1 cellular context compared by ENCODE assay signal in genomic region chr16:53775821-53776431, GRCh38.
A peak's percentile ranks its signal among the peaks of the same experiment; 100 is the strongest.
TF ChIP-seq lines count a peak whose summit lies in the region.

No MANE protein-coding gene starts in this region.

TF ChIP-seq in HepG2, 621 proteins besides CTCF, POLR2A, EP300 and RAD21 (continued from another document):
- no peak for TF ChIP-seq USF2 (IDR thresholded peaks at IDR 0.05; ENCODE audit: low read depth, low read length)
- TF ChIP-seq USF2 (CRISPR knock-in tag; IDR thresholded peaks at IDR 0.05; ENCODE audit: borderline replicate concordance) = no peak
- no peak for TF ChIP-seq MBD4 (IDR thresholded peaks at IDR 0.05; ENCODE audit: borderline replicate concordance, low read length)
- 0 out of 2 replicates have a peak, but pooled peaks have one; percentile 35 for TF ChIP-seq GFI1 (CRISPR knock-in tag; IDR thresholded peaks at IDR 0.05; ENCODE audit: borderline replicate concordance)
- TF ChIP-seq ZNF761 (CRISPR knock-in tag; conservative IDR thresholded peaks at IDR 0.05) = no peak
- no peak for TF ChIP-seq ZSCAN29 (CRISPR knock-in tag; conservative IDR thresholded peaks at IDR 0.05)
- TF ChIP-seq, protein P1, sequence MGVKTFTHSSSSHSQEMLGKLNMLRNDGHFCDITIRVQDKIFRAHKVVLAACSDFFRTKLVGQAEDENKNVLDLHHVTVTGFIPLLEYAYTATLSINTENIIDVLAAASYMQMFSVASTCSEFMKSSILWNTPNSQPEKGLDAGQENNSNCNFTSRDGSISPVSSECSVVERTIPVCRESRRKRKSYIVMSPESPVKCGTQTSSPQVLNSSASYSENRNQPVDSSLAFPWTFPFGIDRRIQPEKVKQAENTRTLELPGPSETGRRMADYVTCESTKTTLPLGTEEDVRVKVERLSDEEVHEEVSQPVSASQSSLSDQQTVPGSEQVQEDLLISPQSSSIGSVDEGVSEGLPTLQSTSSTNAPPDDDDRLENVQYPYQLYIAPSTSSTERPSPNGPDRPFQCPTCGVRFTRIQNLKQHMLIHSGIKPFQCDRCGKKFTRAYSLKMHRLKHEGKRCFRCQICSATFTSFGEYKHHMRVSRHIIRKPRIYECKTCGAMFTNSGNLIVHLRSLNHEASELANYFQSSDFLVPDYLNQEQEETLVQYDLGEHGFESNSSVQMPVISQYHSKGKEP (CRISPR knock-in tag; IDR thresholded peaks at IDR 0.05) = no peak
- no peak for TF ChIP-seq ZNF563 (CRISPR knock-in tag; IDR thresholded peaks at IDR 0.05)
- no peak for TF ChIP-seq ZNF362 (CRISPR knock-in tag; IDR thresholded peaks at IDR 0.05; ENCODE audit: borderline replicate concordance)
- no peak for TF ChIP-seq ZNF674 (CRISPR knock-in tag; IDR thresholded peaks at IDR 0.05; ENCODE audit: low read depth)
- no peak for TF ChIP-seq MXD1 (CRISPR knock-in tag; IDR thresholded peaks at IDR 0.05)
- TF ChIP-seq TCF7 (IDR thresholded peaks at IDR 0.05; ENCODE audit: low read depth) = peak; percentile 53
- no peak for TF ChIP-seq STAG1 (CRISPR knock-in tag; IDR thresholded peaks at IDR 0.05)
- TF ChIP-seq, protein P2, sequence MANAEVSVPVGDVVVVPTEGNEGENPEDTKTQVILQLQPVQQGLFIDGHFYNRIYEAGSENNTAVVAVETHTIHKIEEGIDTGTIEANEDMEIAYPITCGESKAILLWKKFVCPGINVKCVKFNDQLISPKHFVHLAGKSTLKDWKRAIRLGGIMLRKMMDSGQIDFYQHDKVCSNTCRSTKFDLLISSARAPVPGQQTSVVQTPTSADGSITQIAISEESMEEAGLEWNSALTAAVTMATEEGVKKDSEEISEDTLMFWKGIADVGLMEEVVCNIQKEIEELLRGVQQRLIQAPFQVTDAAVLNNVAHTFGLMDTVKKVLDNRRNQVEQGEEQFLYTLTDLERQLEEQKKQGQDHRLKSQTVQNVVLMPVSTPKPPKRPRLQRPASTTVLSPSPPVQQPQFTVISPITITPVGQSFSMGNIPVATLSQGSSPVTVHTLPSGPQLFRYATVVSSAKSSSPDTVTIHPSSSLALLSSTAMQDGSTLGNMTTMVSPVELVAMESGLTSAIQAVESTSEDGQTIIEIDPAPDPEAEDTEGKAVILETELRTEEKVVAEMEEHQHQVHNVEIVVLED (CRISPR knock-in tag; IDR thresholded peaks at IDR 0.05; ENCODE audit: borderline replicate concordance) = no peak
- no peak for TF ChIP-seq ZNF20 (CRISPR knock-in tag; IDR thresholded peaks at IDR 0.05)
- no peak for TF ChIP-seq ZNF704 (CRISPR knock-in tag; IDR thresholded peaks at IDR 0.05; ENCODE audit: borderline replicate concordance)
- no peak for TF ChIP-seq ZNF550 (CRISPR knock-in tag; IDR thresholded peaks at IDR 0.05; ENCODE audit: borderline replicate concordance)
- no peak for TF ChIP-seq PCBP1 (IDR thresholded peaks at IDR 0.05; ENCODE audit: borderline replicate concordance, low read depth, low read length)
- no peak for TF ChIP-seq PHF21A (CRISPR knock-in tag; IDR thresholded peaks at IDR 0.05)
- no peak for TF ChIP-seq SUZ12 (IDR thresholded peaks at IDR 0.05; ENCODE audit: low read depth, low read length)
- TF ChIP-seq, protein P3, sequence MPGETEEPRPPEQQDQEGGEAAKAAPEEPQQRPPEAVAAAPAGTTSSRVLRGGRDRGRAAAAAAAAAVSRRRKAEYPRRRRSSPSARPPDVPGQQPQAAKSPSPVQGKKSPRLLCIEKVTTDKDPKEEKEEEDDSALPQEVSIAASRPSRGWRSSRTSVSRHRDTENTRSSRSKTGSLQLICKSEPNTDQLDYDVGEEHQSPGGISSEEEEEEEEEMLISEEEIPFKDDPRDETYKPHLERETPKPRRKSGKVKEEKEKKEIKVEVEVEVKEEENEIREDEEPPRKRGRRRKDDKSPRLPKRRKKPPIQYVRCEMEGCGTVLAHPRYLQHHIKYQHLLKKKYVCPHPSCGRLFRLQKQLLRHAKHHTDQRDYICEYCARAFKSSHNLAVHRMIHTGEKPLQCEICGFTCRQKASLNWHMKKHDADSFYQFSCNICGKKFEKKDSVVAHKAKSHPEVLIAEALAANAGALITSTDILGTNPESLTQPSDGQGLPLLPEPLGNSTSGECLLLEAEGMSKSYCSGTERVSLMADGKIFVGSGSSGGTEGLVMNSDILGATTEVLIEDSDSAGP (CRISPR knock-in tag; IDR thresholded peaks at IDR 0.05; ENCODE audit: borderline replicate concordance) = no peak
- TF ChIP-seq MED1 (CRISPR knock-in tag; IDR thresholded peaks at IDR 0.05) = peak; percentile 37
- TF ChIP-seq ATM (IDR thresholded peaks at IDR 0.05; ENCODE audit: borderline replicate concordance) = no peak
- TF ChIP-seq FOXO1 (CRISPR knock-in tag; IDR thresholded peaks at IDR 0.05) = peak; percentile 54; the same call in 1 of the 2 replicates
- TF ChIP-seq ZNF232 (CRISPR knock-in tag; IDR thresholded peaks at IDR 0.05; ENCODE audit: borderline replicate concordance) = no peak
- TF ChIP-seq ATF7-NPFF (CRISPR knock-in tag; IDR thresholded peaks at IDR 0.05; ENCODE audit: low read depth) = no peak
- TF ChIP-seq DNMT1 (CRISPR knock-in tag; IDR thresholded peaks at IDR 0.05) = no peak
- TF ChIP-seq LCORL (IDR thresholded peaks at IDR 0.05) = no peak
- peak; percentile 42; the same call in 1 of the 2 replicates for TF ChIP-seq LCORL (CRISPR knock-in tag; IDR thresholded peaks at IDR 0.05)
- TF ChIP-seq ZNF883 (CRISPR knock-in tag; IDR thresholded peaks at IDR 0.05; ENCODE audit: not compliant biosample characterization) = no peak
- TF ChIP-seq FOSL2 (CRISPR knock-in tag; IDR thresholded peaks at IDR 0.05) = peak; percentile 76
- TF ChIP-seq, protein P4, sequence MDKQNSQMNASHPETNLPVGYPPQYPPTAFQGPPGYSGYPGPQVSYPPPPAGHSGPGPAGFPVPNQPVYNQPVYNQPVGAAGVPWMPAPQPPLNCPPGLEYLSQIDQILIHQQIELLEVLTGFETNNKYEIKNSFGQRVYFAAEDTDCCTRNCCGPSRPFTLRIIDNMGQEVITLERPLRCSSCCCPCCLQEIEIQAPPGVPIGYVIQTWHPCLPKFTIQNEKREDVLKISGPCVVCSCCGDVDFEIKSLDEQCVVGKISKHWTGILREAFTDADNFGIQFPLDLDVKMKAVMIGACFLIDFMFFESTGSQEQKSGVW (CRISPR knock-in tag; IDR thresholded peaks at IDR 0.05; ENCODE audit: borderline replicate concordance) = no peak
- peak; percentile 29 for TF ChIP-seq JARID2 (CRISPR knock-in tag; IDR thresholded peaks at IDR 0.05; ENCODE audit: insufficient replicate concordance)
- no peak for TF ChIP-seq ZNF607 (CRISPR knock-in tag; IDR thresholded peaks at IDR 0.05; ENCODE audit: borderline replicate concordance)
- TF ChIP-seq EEA1 (CRISPR knock-in tag; IDR thresholded peaks at IDR 0.05; ENCODE audit: borderline replicate concordance) = no peak
- peak; percentile 40; the same call in 1 of the 2 replicates for TF ChIP-seq BCL6 (CRISPR knock-in tag; IDR thresholded peaks at IDR 0.05)
- TF ChIP-seq, protein P5, sequence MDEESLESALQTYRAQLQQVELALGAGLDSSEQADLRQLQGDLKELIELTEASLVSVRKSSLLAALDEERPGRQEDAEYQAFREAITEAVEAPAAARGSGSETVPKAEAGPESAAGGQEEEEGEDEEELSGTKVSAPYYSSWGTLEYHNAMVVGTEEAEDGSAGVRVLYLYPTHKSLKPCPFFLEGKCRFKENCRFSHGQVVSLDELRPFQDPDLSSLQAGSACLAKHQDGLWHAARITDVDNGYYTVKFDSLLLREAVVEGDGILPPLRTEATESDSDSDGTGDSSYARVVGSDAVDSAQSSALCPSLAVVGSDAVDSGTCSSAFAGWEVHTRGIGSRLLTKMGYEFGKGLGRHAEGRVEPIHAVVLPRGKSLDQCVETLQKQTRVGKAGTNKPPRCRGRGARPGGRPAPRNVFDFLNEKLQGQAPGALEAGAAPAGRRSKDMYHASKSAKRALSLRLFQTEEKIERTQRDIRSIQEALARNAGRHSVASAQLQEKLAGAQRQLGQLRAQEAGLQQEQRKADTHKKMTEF (CRISPR knock-in tag; IDR thresholded peaks at IDR 0.05) = peak; percentile 42; the same call in 1 of the 2 replicates
- TF ChIP-seq ZNF281 (CRISPR knock-in tag; IDR thresholded peaks at IDR 0.05; ENCODE audit: borderline replicate concordance) = peak; percentile 27; the same call in 1 of the 2 replicates
